Comparison of ENCODE assay signal across 28 cellular contexts in the genomic region with DNA sequence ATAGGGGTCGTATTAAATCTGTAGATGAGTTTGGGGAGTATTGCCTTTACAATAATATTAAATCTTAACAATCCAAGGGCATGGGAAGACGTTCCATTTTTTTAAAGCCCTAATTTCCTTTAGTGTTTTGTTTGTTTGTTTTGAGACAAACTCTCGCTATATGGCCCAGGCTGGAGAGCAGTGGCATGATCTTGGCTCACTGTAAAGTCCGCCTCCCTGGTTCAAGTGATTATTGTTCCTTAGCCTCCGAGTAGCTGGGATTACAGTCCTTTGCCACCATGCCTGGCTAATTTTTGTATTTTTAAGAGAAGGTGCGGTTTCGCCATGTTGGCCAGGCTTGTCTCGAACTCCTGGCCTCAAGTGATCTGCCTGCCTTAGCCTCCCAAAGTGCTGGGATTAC.
"Had no signal": no experiment of that assay in that cellular context is flagged by ENCODE, and none has a peak within 500 bp of the region (broad histone marks: within the 10 kb centered on the region; RNA-seq: fewer than 3 reads in every experiment).

No MANE protein-coding gene starts in this region.

- H3K27me3 Mint-ChIP-seq: naive B cell; progenitor cell of endocrine pancreas; stimulated activated memory B cell treated with anti-CD40 and anti-IgM and Interleukin-4, amounts not matched to agents 10 μg/mL and 1 μg/mL and 100 μg/mL, for 72 hours; stimulated activated naive CD8-positive, alpha-beta T cell treated with anti-CD3 and anti-CD28 coated beads, Interleukin-15, amount 100 ng/mL, for 72 hours had no signal

- H3K36me3 ChIP-seq: lower lobe of right lung, ovary, right atrium auricular region, right lobe of liver, tibial nerve, upper lobe of left lung, vagina had no signal

- H3K9me3 Mint-ChIP-seq: natural killer cell had no signal

- DNase-seq: hypothalamus; islet precursor cell; left ventricle myocardium superior; lower lobe of right lung; mammary epithelial cell; mesendoderm; naive B cell; natural killer cell; nephron progenitor cell; ovary; right lobe of liver; stimulated activated CD4-positive, alpha-beta T cell treated with anti-CD3 and anti-CD28 coated beads, Interleukin-1b, Interleukin-23, amount 100 ng/mL, for 48 hours; stimulated activated CD4-positive, alpha-beta T cell treated with anti-CD3 and anti-CD28 coated beads, Interleukin-2, amount 100 ng/mL, for 48 hours; stimulated activated CD4-positive, alpha-beta T cell treated with anti-CD3 and anti-CD28 coated beads, Interleukin-4, amount 100 ng/mL, for 4 hours; stimulated activated CD8-positive, alpha-beta memory T cell treated with anti-CD3 and anti-CD28 coated beads, Interleukin-4, amount 100 ng/mL, for 48 hours; stimulated activated naive CD4-positive, alpha-beta T cell treated with Interleukin-2 at 50 U/mL for 16 hours; stimulated activated naive CD8-positive, alpha-beta T cell treated with anti-CD3 and anti-CD28 coated beads, Interleukin-15, amount 100 ng/mL, for 72 hours; substantia nigra; upper lobe of left lung had no signal

- H3K27ac ChIP-seq: lower lobe of right lung, neural progenitor cell, ovary, right atrium auricular region, right lobe of liver, tibial nerve, upper lobe of left lung, vagina had no signal

- H3K9me3 ChIP-seq: lower lobe of right lung, ovary, right atrium auricular region, right lobe of liver, upper lobe of left lung, vagina had no signal

- H3K4me1 Mint-ChIP-seq: nephron progenitor cell, neural progenitor cell had no signal

- H3K4me3 Mint-ChIP-seq: mesothelial cell of epicardium; natural killer cell; nephron progenitor cell; neural progenitor cell; stimulated activated memory B cell treated with anti-CD40 and anti-IgM and Interleukin-4, amounts not matched to agents 10 μg/mL and 1 μg/mL and 100 μg/mL, for 72 hours; stimulated activated naive CD8-positive, alpha-beta T cell treated with anti-CD3 and anti-CD28 coated beads, Interleukin-15, amount 100 ng/mL, for 72 hours had no signal

- H3K4me3 ChIP-seq: lower lobe of right lung, neural progenitor cell, ovary, right atrium auricular region, right lobe of liver, smooth muscle cell, tibial nerve, upper lobe of left lung, vagina had no signal

- H3K36me3 Mint-ChIP-seq: natural killer cell had no signal

- H3K27me3 ChIP-seq: neural progenitor cell, ovary, right atrium auricular region, right lobe of liver, tibial nerve, upper lobe of left lung, vagina had no signal

- H3K27ac Mint-ChIP-seq: mesothelial cell of epicardium; nephron progenitor cell; neural progenitor cell; progenitor cell of endocrine pancreas; stimulated activated memory B cell treated with anti-CD40 and anti-IgM and Interleukin-4, amounts not matched to agents 10 μg/mL and 1 μg/mL and 100 μg/mL, for 72 hours; stimulated activated naive CD8-positive, alpha-beta T cell treated with anti-CD3 and anti-CD28 coated beads, Interleukin-15, amount 100 ng/mL, for 72 hours had no signal

- ATAC-seq: left lobe of liver; left ventricle myocardium superior; lower lobe of right lung; natural killer cell; right lobe of liver; stimulated activated memory B cell treated with anti-CD40 and anti-IgM and Interleukin-4, amounts not matched to agents 10 μg/mL and 1 μg/mL and 100 μg/mL, for 72 hours; stimulated activated naive CD8-positive, alpha-beta T cell treated with anti-CD3 and anti-CD28 coated beads, Interleukin-15, amount 100 ng/mL, for 72 hours had no signal

- H3K4me1 ChIP-seq: neural progenitor cell had no signal
